23 cellular contexts compared by ENCODE assay signal in the genomic region with DNA sequence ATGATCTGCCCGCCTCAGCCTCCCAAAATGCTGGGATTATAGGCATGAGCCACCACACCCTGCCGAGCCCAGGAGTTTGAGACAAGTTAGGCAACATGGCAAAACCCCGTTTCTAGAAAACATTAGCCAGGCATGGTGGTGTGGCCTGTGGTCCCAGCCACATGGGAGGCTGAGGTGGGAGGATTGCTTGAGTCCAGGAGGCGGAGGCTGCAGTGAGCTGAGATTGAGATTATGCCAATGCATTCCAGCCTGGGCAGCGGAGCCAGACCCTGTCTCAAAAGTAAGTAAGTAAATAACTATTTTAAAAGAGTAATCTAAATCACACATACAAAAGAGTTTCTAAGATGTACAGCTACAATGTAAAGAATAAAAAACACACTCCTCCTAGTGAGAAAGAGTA. TPM values are rescaled to one million over a fixed set of nuclear protein-coding genes. Genes with fewer than 3 reads are reported as not detected.
"Had no signal": no experiment of that assay in that cellular context is flagged by ENCODE, and none has a peak within 500 bp of the region (broad histone marks: within the 10 kb centered on the region; RNA-seq: fewer than 3 reads in every experiment).

No MANE protein-coding gene starts in this region.

- H3K27ac Mint-ChIP-seq: activated B cell treated with CpG ODN at 0.5 μM for 24 hours; activated CD4-positive, alpha-beta memory T cell treated with anti-CD3 and anti-CD28 coated beads for 36 hours; activated CD4-positive, alpha-beta T cell treated with anti-CD3 and anti-CD28 coated beads, Interleukin-2, amount 10 ng/mL, durations not matched to agents 7 days and 5 days; activated naive CD4-positive, alpha-beta T cell treated with anti-CD3 and anti-CD28 coated beads, Interleukin-2, amount 50 U/mL, for 72 hours; activated naive CD8-positive, alpha-beta T cell treated with anti-CD3 and anti-CD28 coated beads, Interleukin-2, amount 50 U/mL, for 24 hours; brain; T-helper 17 cell had no signal

- H3K27me3 ChIP-seq: ascending aorta, Peyer's patch, SJSA1 had no signal

- DNase-seq: activated B cell treated with CpG ODN at 0.5 μM for 24 hours; activated CD4-positive, alpha-beta memory T cell treated with anti-CD3 and anti-CD28 coated beads for 36 hours; activated CD4-positive, alpha-beta T cell treated with anti-CD3 and anti-CD28 coated beads, Interleukin-2, amount 10 ng/mL, durations not matched to agents 7 days and 5 days; activated CD8-positive, alpha-beta memory T cell treated with anti-CD3 and anti-CD28 coated beads for 24 hours; activated effector memory CD4-positive, alpha-beta T cell treated with anti-CD3 and anti-CD28 coated beads, Interleukin-2, amount 50 U/mL, for 16 hours; activated naive CD4-positive, alpha-beta T cell treated with Interleukin-2 at 50 U/mL for 16 hours; activated naive CD8-positive, alpha-beta T cell treated with anti-CD3 and anti-CD28 coated beads, Interleukin-2, amount 50 U/mL, for 24 hours; activated T-cell treated with anti-CD3 and anti-CD28 coated beads, Interleukin-2, amount 50 U/mL, for 4 hours; amniotic stem cell; NCI-H1092; NCI-H1417; NCI-H1930; NCI-H2171; NCI-H226; NCI-H774; Peyer's patch; SHP77; T-helper 17 cell; T-helper 9 cell had no signal

- ATAC-seq: activated naive CD4-positive, alpha-beta T cell treated with anti-CD3 and anti-CD28 coated beads, Interleukin-2, amount 50 U/mL, for 72 hours; activated naive CD8-positive, alpha-beta T cell treated with anti-CD3 and anti-CD28 coated beads, Interleukin-2, amount 50 U/mL, for 24 hours; activated T-cell treated with anti-CD3 and anti-CD28 coated beads, Interleukin-2, amount 50 U/mL, for 4 hours; T-helper 17 cell had no signal

- H3K4me3 ChIP-seq: ascending aorta, Peyer's patch, SJSA1 had no signal

- H3K4me3 Mint-ChIP-seq: activated B cell treated with CpG ODN at 0.5 μM for 24 hours; activated CD4-positive, alpha-beta memory T cell treated with anti-CD3 and anti-CD28 coated beads for 36 hours; activated CD4-positive, alpha-beta T cell treated with anti-CD3 and anti-CD28 coated beads, Interleukin-2, amount 10 ng/mL, durations not matched to agents 7 days and 5 days; activated naive CD8-positive, alpha-beta T cell treated with anti-CD3 and anti-CD28 coated beads, Interleukin-2, amount 50 U/mL, for 24 hours; activated T-cell treated with anti-CD3 and anti-CD28 coated beads, Interleukin-2, amount 50 U/mL, for 4 hours; brain; T-helper 17 cell had no signal

- H3K27ac ChIP-seq: ascending aorta, Peyer's patch, SJSA1 had no signal

- H3K9me3 Mint-ChIP-seq: activated CD4-positive, alpha-beta memory T cell treated with anti-CD3 and anti-CD28 coated beads for 36 hours; activated CD4-positive, alpha-beta T cell treated with anti-CD3 and anti-CD28 coated beads, Interleukin-2, amount 10 ng/mL, durations not matched to agents 7 days and 5 days; activated naive CD4-positive, alpha-beta T cell treated with anti-CD3 and anti-CD28 coated beads, Interleukin-2, amount 50 U/mL, for 72 hours; activated naive CD8-positive, alpha-beta T cell treated with anti-CD3 and anti-CD28 coated beads, Interleukin-2, amount 50 U/mL, for 24 hours; activated T-cell treated with anti-CD3 and anti-CD28 coated beads, Interleukin-2, amount 50 U/mL, for 4 hours; brain had no signal

- H3K9me3 ChIP-seq: ascending aorta, Peyer's patch, SJSA1 had no signal

- H3K36me3 ChIP-seq: ascending aorta, Peyer's patch, SJSA1 had no signal

- H3K4me1 ChIP-seq: Peyer's patch had no signal

- H3K36me3 Mint-ChIP-seq: activated CD4-positive, alpha-beta memory T cell treated with anti-CD3 and anti-CD28 coated beads for 36 hours; brain had no signal

RNA-seq across cellular contexts. Expression of a gene that starts 41.9 kb away (rescaled TPM):
- total RNA-seq: ascending aorta had no signal
